Comparison of ENCODE assay signal across 27 cellular contexts in the genomic region with DNA sequence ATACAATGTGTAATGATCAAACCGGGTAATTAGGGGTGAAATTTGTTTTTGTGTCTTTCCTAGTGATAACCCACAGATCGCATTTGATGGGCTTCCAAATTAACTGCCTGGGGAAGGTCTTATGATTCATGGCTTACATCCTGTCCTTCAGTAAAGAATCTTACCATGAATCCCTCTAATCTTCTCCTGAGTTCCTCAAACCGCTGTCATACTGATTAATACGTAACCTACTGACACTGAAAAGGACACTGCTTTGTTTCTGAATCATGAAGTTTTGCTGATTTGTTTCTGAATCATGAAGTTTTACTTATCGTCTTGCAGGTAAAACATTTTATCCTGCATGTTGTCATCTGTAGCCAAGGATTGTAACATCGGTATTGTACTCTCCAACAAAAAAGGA. TPM values are rescaled to one million over a fixed set of nuclear protein-coding genes. Genes with fewer than 3 reads are reported as not detected.
DNase-seq lines count a peak whose midpoint lies in the region; ATAC-seq and TF ChIP-seq lines count a peak whose summit lies in the region.
"Had no signal": no experiment of that assay in that cellular context is flagged by ENCODE, and none has a peak within 500 bp of the region (broad histone marks: within the 10 kb centered on the region; RNA-seq: fewer than 3 reads in every experiment).

No MANE protein-coding gene starts in this region.

- POLR2A ChIA-PET in activated CD4-positive, alpha-beta T cell treated with anti-CD3 and anti-CD28 coated beads for 36 hours (lab: Charles Lee) = no interaction called here

- no peaks in the 10 kb centered on the region for H3K36me3 Mint-ChIP-seq in activated CD4-positive, alpha-beta T cell treated with anti-CD3 and anti-CD28 coated beads for 36 hours (ENCODE audit: low read depth)
- H3K36me3 Mint-ChIP-seq: stimulated activated memory B cell treated with anti-CD40 and anti-IgM and Interleukin-4, amounts not matched to agents 10 μg/mL and 1 μg/mL and 100 μg/mL, for 72 hours; WTC11 had no signal

- H3K4me3 Mint-ChIP-seq in activated CD4-positive, alpha-beta T cell treated with anti-CD3 and anti-CD28 coated beads for 36 hours = no peak overlapping the region
- H3K4me3 Mint-ChIP-seq: dendritic cell treated with granulocyte-macrophage colony-stimulating factor and Interleukin-4, amounts not matched to agents 40 ng/mL and 50 ng/mL, for 4 days; stimulated activated memory B cell treated with anti-CD40 and anti-IgM and Interleukin-4, amounts not matched to agents 10 μg/mL and 1 μg/mL and 100 μg/mL, for 72 hours; WTC11 had no signal

- TF ChIP-seq CTCF in brain microvascular endothelial cell (IDR thresholded peaks at IDR 0.05; ENCODE audit: low read depth, low read length, missing control alignments) = no peak

- no peak for ATAC-seq in GM19351 (IDR thresholded peaks at IDR 0.05; ENCODE audit: unreplicated experiment)
- ATAC-seq in activated CD4-positive, alpha-beta T cell treated with anti-CD3 and anti-CD28 coated beads for 36 hours = no peak
- ATAC-seq: stimulated activated memory B cell treated with anti-CD40 and anti-IgM and Interleukin-4, amounts not matched to agents 10 μg/mL and 1 μg/mL and 100 μg/mL, for 72 hours; WTC11 had no signal

- no peak overlapping the region for H3K27ac ChIP-seq in brain microvascular endothelial cell
- H3K27ac ChIP-seq: adrenal gland, suprapubic skin had no signal

- H3K4me1 Mint-ChIP-seq in activated CD4-positive, alpha-beta T cell treated with anti-CD3 and anti-CD28 coated beads for 36 hours = no peaks in the 10 kb centered on the region
- H3K4me1 Mint-ChIP-seq: stimulated activated memory B cell treated with anti-CD40 and anti-IgM and Interleukin-4, amounts not matched to agents 10 μg/mL and 1 μg/mL and 100 μg/mL, for 72 hours had no signal

- no peaks in the 10 kb centered on the region for H3K36me3 ChIP-seq in brain microvascular endothelial cell (replicated peaks)
- H3K36me3 ChIP-seq: adrenal gland, suprapubic skin had no signal

- in situ Hi-C loops in brain microvascular endothelial cell (cut with HindIII; ENCODE audit: low pct_ligation_motif_present, low sequenced_read_pairs) = loop anchor here (25.0 kb wide), 1 partner anchor 467 kb away; no protein-coding TSS in a partner anchor

- H3K27me3 ChIP-seq in brain microvascular endothelial cell (replicated peaks) = no peaks in the 10 kb centered on the region
- H3K27me3 ChIP-seq: adrenal gland, suprapubic skin had no signal

- H3K27ac Mint-ChIP-seq in activated CD4-positive, alpha-beta T cell treated with anti-CD3 and anti-CD28 coated beads for 36 hours = no peak overlapping the region
- H3K27ac Mint-ChIP-seq: dendritic cell treated with granulocyte-macrophage colony-stimulating factor and Interleukin-4, amounts not matched to agents 40 ng/mL and 50 ng/mL, for 4 days; stimulated activated memory B cell treated with anti-CD40 and anti-IgM and Interleukin-4, amounts not matched to agents 10 μg/mL and 1 μg/mL and 100 μg/mL, for 72 hours; WTC11 had no signal

- no peak overlapping the region for H3K4me3 ChIP-seq in brain microvascular endothelial cell (ENCODE audit: low read depth, low read length)
- H3K4me3 ChIP-seq: adrenal gland, suprapubic skin had no signal

- no peaks in the 10 kb centered on the region for H3K9me3 Mint-ChIP-seq in activated CD4-positive, alpha-beta T cell treated with anti-CD3 and anti-CD28 coated beads for 36 hours (ENCODE audit: low read depth)
- H3K9me3 Mint-ChIP-seq: dendritic cell treated with granulocyte-macrophage colony-stimulating factor and Interleukin-4, amounts not matched to agents 40 ng/mL and 50 ng/mL, for 4 days; stimulated activated memory B cell treated with anti-CD40 and anti-IgM and Interleukin-4, amounts not matched to agents 10 μg/mL and 1 μg/mL and 100 μg/mL, for 72 hours; WTC11 had no signal

- peaks cover 3% of the 10 kb centered on the region for H3K27me3 Mint-ChIP-seq in activated CD4-positive, alpha-beta T cell treated with anti-CD3 and anti-CD28 coated beads for 36 hours
- H3K27me3 Mint-ChIP-seq: dendritic cell treated with granulocyte-macrophage colony-stimulating factor and Interleukin-4, amounts not matched to agents 40 ng/mL and 50 ng/mL, for 4 days had no signal

- DNase-seq in EH (ENCODE audit: low read depth) (peak; percentile 8), NCI-H82 treated with DMSO at 0.1 percent for 48 hours (lab: John Stamatoyannopoulos, UW; ENCODE audit: unreplicated experiment) (peak; percentile 27), brain microvascular endothelial cell (peak; percentile 27), glomerular visceral epithelial cell (ENCODE audit: extremely low spot score) (peak; percentile 50), NCI-H446 (lab: John Stamatoyannopoulos, UW) (no peak), head of caudate nucleus (no peak)
- DNase-seq in activated CD4-positive, alpha-beta T cell treated with anti-CD3 and anti-CD28 coated beads for 36 hours = no peak
- DNase-seq: activated CD4-positive, alpha-beta T cell treated with anti-CD3 and anti-CD28 coated beads, Interleukin-2, amount 50 U/mL, for 4 hours; activated effector memory CD4-positive, alpha-beta T cell treated with anti-CD3 and anti-CD28 coated beads, Interleukin-2, amount 50 U/mL, for 16 hours; adrenal gland; C1 segment of cervical spinal cord; caudate nucleus; foreskin melanocyte; GDM1; hypothalamus; islet precursor cell; Karpas-422; NCI-H1048; NCI-H2029; NCI-H2227 treated with DMSO at 0.1 percent for 48 hours; small intestine; T-helper 9 cell had no signal

- intact Hi-C loops in head of caudate nucleus (cut with DNase I) = no loop called here
- intact Hi-C loops in activated CD4-positive, alpha-beta T cell treated with anti-CD3 and anti-CD28 coated beads for 36 hours (cut with DNase I, micrococcal nuclease) = no loop called here

- CTCF ChIA-PET in activated CD4-positive, alpha-beta T cell treated with anti-CD3 and anti-CD28 coated beads for 36 hours (lab: Charles Lee) = no interaction called here

RNA-seq across cellular contexts. Expression of a gene that starts 52.0 kb away (rescaled TPM):
- total RNA-seq in activated CD4-positive, alpha-beta T cell treated with anti-CD3 and anti-CD28 coated beads for 36 hours = 10 to 100 TPM; 14.8 to 17.7 TPM

Comparison
In these comparisons a context has a peak if more than half of its experiments do, and no peak if none do; other contexts are left out.
1. DNase-seq: peak in EH (single experiment), NCI-H82 treated with DMSO at 0.1 percent for 48 hours (single experiment), brain microvascular endothelial cell (single experiment) and glomerular visceral epithelial cell (single experiment); none in NCI-H446 (0 of 2), head of caudate nucleus (0 of 42) and activated CD4-positive, alpha-beta T cell treated with anti-CD3 and anti-CD28 coated beads for 36 hours (single experiment).